ENCODE assay signal across 27 cellular contexts in genomic region chr14:72957213-72957612, GRCh38.
"Had no signal": no experiment of that assay in that cellular context is flagged by ENCODE, and none has a peak within 500 bp of the region (broad histone marks: within the 10 kb centered on the region; RNA-seq: fewer than 3 reads in every experiment).

No MANE protein-coding gene starts in this region.

- H3K27me3 ChIP-seq: neural progenitor cell, neutrophil, ovary, right atrium auricular region, stomach, testis, thyroid gland, upper lobe of right lung, uterus had no signal

- H3K4me2 ChIP-seq: neural progenitor cell had no signal

- H3K4me1 ChIP-seq: lower lobe of right lung, neural progenitor cell, right atrium auricular region, stomach, testis, upper lobe of right lung, uterus had no signal

- H2AFZ ChIP-seq: neural progenitor cell had no signal

- H3K9ac ChIP-seq: neural progenitor cell had no signal

- H3K9me3 ChIP-seq: lower lobe of right lung, neutrophil, ovary, right atrium auricular region, stomach, testis, thyroid gland, upper lobe of right lung, uterus had no signal

- DNase-seq: hippocampal formation; kidney glomerular epithelial cell; left cardiac atrium; lower lobe of right lung; mammary epithelial cell; mesenchymal stem cell; naive thymus-derived CD8-positive, alpha-beta T cell; ovary; stimulated activated CD4-positive, alpha-beta T cell treated with anti-CD3 and anti-CD28 coated beads, Interleukin-12 subunit alpha, Interleukin-12 subunit beta, amount 100 ng/mL, for 4 hours; stimulated activated CD4-positive, alpha-beta T cell treated with anti-CD3 and anti-CD28 coated beads, Interleukin-15, amount 100 ng/mL, for 24 hours; stimulated activated CD4-positive, alpha-beta T cell treated with anti-CD3 and anti-CD28 coated beads, Interleukin-2, amount 100 ng/mL, for 24 hours; stimulated activated CD4-positive, alpha-beta T cell treated with anti-CD3 and anti-CD28 coated beads, Interleukin-4, amount 100 ng/mL, for 1 hour; stimulated activated naive B cell treated with anti-CD40 and anti-IgM and Interleukin-4, amounts not matched to agents 10 μg/mL and 1 μg/mL and 100 μg/mL, for 72 hours; stimulated activated naive CD8-positive, alpha-beta T cell treated with anti-CD3 and anti-CD28 coated beads, Interleukin-15, Interleukin-2, amounts not matched to agents 100 U/mL and 50 U/mL, for 24 hours; stomach; testis; thyroid gland; trophoblast cell; upper lobe of right lung; uterus had no signal

- FAIRE-seq: keratinocyte had no signal

- ATAC-seq: left cardiac atrium; left lobe of liver; lower lobe of right lung; naive thymus-derived CD8-positive, alpha-beta T cell; sciatic nerve; stimulated activated naive B cell treated with anti-CD40 and anti-IgM and Interleukin-4, amounts not matched to agents 10 μg/mL and 1 μg/mL and 100 μg/mL, for 72 hours; stimulated activated naive CD8-positive, alpha-beta T cell treated with anti-CD3 and anti-CD28 coated beads, Interleukin-15, Interleukin-2, amounts not matched to agents 100 U/mL and 50 U/mL, for 24 hours; upper lobe of right lung had no signal

- H3K27ac ChIP-seq: lower lobe of right lung, neural progenitor cell, neutrophil, ovary, right atrium auricular region, skin epidermis, stomach, testis, thyroid gland, upper lobe of right lung, uterus had no signal

- H3K4me3 ChIP-seq: lower lobe of right lung, neural progenitor cell, ovary, right atrium auricular region, skin epidermis, stomach, testis, thyroid gland, upper lobe of right lung, uterus had no signal

- H3K36me3 ChIP-seq: neural progenitor cell, neutrophil, ovary, uterus had no signal
